Comparison of ENCODE assay signal across 1 cellular context in the genomic region with DNA sequence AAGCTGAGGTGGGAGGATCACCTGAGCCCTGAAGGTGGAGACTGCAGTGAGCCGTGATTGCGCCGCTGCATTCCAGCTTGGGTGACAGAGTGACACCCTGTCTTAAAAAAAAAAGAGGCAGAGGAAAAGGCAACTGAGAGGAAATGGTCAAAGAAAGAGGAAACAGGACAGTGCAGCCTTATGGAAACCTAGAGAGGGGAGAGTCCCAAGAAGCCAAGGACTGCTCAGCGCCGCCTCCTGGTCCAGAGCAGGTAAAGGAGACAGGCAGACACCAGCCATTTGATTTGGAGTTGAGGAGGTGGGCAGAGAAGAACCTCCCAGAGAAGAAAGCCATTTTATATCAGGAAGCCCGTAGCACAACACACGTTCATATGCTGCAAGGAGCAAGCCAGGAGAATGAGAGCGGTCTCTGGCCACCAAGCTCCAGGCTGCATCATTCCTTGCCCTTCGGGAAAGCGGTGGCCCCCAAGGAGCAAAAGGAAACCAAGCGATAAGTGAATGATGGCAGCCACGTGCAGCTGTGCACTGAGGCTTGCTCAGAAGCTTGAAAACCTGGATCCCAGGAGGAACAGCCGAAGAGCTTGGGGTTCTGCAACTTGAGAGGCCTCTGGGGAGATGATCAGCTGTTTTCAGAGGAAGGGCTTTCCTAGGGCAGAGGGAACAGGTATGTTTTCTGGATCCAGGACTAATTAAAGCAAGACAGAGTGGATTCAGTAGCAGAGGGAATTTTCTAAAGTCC.
TF ChIP-seq lines count a peak whose summit lies in the region.

No MANE protein-coding gene starts in this region.

TF ChIP-seq in H1, 55 proteins besides CTCF, POLR2A, EP300 and RAD21:
- TF ChIP-seq KDM1A (IDR thresholded peaks at IDR 0.05; ENCODE audit: borderline replicate concordance, low read length) (no peak), RBBP5 (IDR thresholded peaks at IDR 0.05; ENCODE audit: borderline replicate concordance, low read depth, low read length) (no peak), POLR2AphosphoS5 (IDR thresholded peaks at IDR 0.05; ENCODE audit: low read depth, low read length) (no peak), FOSL1 (IDR thresholded peaks at IDR 0.05; ENCODE audit: insufficient read depth, low read depth, low read length) (no peak), SIRT6 (IDR thresholded peaks at IDR 0.05; ENCODE audit: low read length) (no peak), CHD2 (IDR thresholded peaks at IDR 0.05; ENCODE audit: low read length) (no peak), CTBP2 (IDR thresholded peaks at IDR 0.05; ENCODE audit: borderline replicate concordance, insufficient read depth, insufficient read length, low read length) (no peak), BCL11A (IDR thresholded peaks at IDR 0.05; ENCODE audit: low read depth in 2 of 2, low read length in 2 of 2) (no peak), CHD1 (IDR thresholded peaks at IDR 0.05; ENCODE audit: low read depth, low read length) (no peak), BRCA1 (IDR thresholded peaks at IDR 0.05; ENCODE audit: low read depth, low read length) (no peak), JUN (IDR thresholded peaks at IDR 0.05; ENCODE audit: low read depth, low read length) (no peak)
- TF ChIP-seq, protein P1, sequence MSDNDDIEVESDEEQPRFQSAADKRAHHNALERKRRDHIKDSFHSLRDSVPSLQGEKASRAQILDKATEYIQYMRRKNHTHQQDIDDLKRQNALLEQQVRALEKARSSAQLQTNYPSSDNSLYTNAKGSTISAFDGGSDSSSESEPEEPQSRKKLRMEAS (IDR thresholded peaks at IDR 0.05), result no peak
- TF ChIP-seq, protein P2, sequence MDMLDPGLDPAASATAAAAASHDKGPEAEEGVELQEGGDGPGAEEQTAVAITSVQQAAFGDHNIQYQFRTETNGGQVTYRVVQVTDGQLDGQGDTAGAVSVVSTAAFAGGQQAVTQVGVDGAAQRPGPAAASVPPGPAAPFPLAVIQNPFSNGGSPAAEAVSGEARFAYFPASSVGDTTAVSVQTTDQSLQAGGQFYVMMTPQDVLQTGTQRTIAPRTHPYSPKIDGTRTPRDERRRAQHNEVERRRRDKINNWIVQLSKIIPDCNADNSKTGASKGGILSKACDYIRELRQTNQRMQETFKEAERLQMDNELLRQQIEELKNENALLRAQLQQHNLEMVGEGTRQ (IDR thresholded peaks at IDR 0.05; ENCODE audit: low read length), result no peak
